28 cellular contexts compared by ENCODE assay signal in the genomic region with DNA sequence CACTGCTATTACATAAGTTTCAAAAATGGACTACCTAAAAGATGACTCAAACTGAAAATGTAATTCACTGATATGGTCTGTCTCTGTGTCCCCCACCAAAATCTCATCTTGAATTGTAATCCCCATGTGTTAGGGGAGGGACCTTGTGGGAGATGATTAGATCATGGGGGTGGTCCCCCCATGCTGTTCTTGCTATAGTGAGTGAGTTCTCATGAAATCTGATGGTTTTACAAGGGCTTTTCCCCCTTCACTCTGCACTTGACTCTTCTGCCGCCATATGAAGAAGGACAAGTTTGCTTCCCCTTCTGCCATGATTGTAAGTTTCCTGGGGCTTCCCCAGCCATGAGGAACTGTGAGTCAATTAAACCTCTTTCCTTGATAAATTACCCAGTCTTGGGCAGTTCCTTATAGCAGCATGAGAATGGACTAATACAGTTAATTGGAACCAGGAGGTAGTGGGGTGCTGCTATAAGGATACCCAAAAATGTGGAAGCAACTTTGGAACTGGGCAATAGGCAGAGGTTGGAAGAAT.
A peak's percentile ranks its signal among the peaks of the same experiment; 100 is the strongest.
DNase-seq lines count a peak whose midpoint lies in the region; ATAC-seq, FAIRE-seq and TF ChIP-seq lines count a peak whose summit lies in the region.
"Had no signal": no experiment of that assay in that cellular context is flagged by ENCODE, and none has a peak within 500 bp of the region (broad histone marks: within the 10 kb centered on the region; RNA-seq: fewer than 3 reads in every experiment).

No MANE protein-coding gene starts in this region.

- intact Hi-C loops in HepG2 (cut with micrococcal nuclease; ENCODE audit: unreplicated experiment), result loop anchor here (10.0 kb wide), 1 partner anchor 299 kb away; no protein-coding TSS in a partner anchor
- intact Hi-C loops in right lobe of liver (cut with DNase I), result no loop called here

- no TSS peak for BruUV-seq in HepG2 (replicated peaks; lab: Mats Ljungman, UMichigan)

- peak overlapping the region; percentile 100 for H3K27ac ChIP-seq in HepG2 (ENCODE audit: extremely low read length, insufficient read depth, low read length)
- H3K27ac ChIP-seq in right lobe of liver, result no peak overlapping the region
- H3K27ac ChIP-seq in neutrophil, result peak overlapping the region; percentile 19
- H3K27ac ChIP-seq: A549 had no signal

- POLR2A ChIA-PET in HepG2 (lab: Yijun Ruan, JAX), result interaction anchor here (4.4 to 4.8 kb wide), 2 partner anchors 14 to 89 kb away, joined by 34 to 56 read pairs; no protein-coding TSS in a partner anchor

- peaks cover 27% of the 10 kb centered on the region for H3K4me1 Mint-ChIP-seq in activated T-helper 17 cell treated with anti-CD3 and anti-CD28 coated beads, Interleukin-2, amount 50 U/mL, for 72 hours

- H3K36me3 ChIP-seq in HepG2 (replicated peaks in 1 of 2; ENCODE audit: control insufficient read depth in 1 of 2, insufficient read depth in 2 of 2, low read length in 2 of 2) (no peaks in the 10 kb centered on the region), right lobe of liver (no peaks in the 10 kb centered on the region), neutrophil (no peaks in the 10 kb centered on the region)
- H3K36me3 ChIP-seq: BE2C, HAP-1 had no signal

- CTCF ChIA-PET in HepG2 (lab: Yijun Ruan, JAX; ENCODE audit: low intra/inter-chr PET ratio, low total read pairs), result no interaction called here

- FAIRE-seq in HepG2 (lab: Jason Lieb, UNC), result no peak
- FAIRE-seq: A549, D721Med, GM12891, GM18507, H54 had no signal

- no peak overlapping the region for H3K4me2 ChIP-seq in HepG2 (ENCODE audit: low read depth, low read length)
- H3K4me2 ChIP-seq: A549 had no signal

- H3K9me3 Mint-ChIP-seq in activated T-helper 17 cell treated with anti-CD3 and anti-CD28 coated beads, Interleukin-2, amount 50 U/mL, for 72 hours, result peaks cover 7% of the 10 kb centered on the region

- H3K27me3 ChIP-seq in HepG2 (ENCODE audit: control insufficient read depth in 1 of 2, insufficient read depth in 2 of 2, low read length in 2 of 2), result no peaks in the 10 kb centered on the region
- H3K27me3 ChIP-seq in right lobe of liver, result no peaks in the 10 kb centered on the region
- no peaks in the 10 kb centered on the region for H3K27me3 ChIP-seq in neutrophil
- H3K27me3 ChIP-seq: BE2C; BLaER1 treated with 17β-estradiol and CSF1 and Interleukin-3, amounts not matched to agents 10 nM and 100 nM had no signal

- no peak overlapping the region for H3K4me3 ChIP-seq in HepG2 (replicated peaks in 1 of 3; ENCODE audit: insufficient read depth in 1 of 3, low read depth in 2 of 3, low read length in 3 of 3)
- no peak overlapping the region for H3K4me3 ChIP-seq in right lobe of liver
- no peak overlapping the region for H3K4me3 ChIP-seq in neutrophil (ENCODE audit: low read depth in 1 of 2, low read length in 1 of 2)
- H3K4me3 ChIP-seq: A549, HAP-1 had no signal

- no peaks in the 10 kb centered on the region for H3K36me3 Mint-ChIP-seq in activated T-helper 17 cell treated with anti-CD3 and anti-CD28 coated beads, Interleukin-2, amount 50 U/mL, for 72 hours (ENCODE audit: low read depth)

- H4K20me1 ChIP-seq in HepG2 (ENCODE audit: insufficient read depth, low read length), result no peaks in the 10 kb centered on the region
- H4K20me1 ChIP-seq: BLaER1 treated with 17β-estradiol and CSF1 and Interleukin-3, amounts not matched to agents 10 nM and 100 nM had no signal

- no peak for ATAC-seq in HepG2
- no peak for ATAC-seq in right lobe of liver
- peak; percentile 18 for ATAC-seq in activated T-helper 17 cell treated with anti-CD3 and anti-CD28 coated beads, Interleukin-2, amount 50 U/mL, for 72 hours (replicated peaks)
- ATAC-seq in HG02678 (IDR thresholded peaks at IDR 0.05; ENCODE audit: unreplicated experiment), result no peak
- ATAC-seq in GM21367 (IDR thresholded peaks at IDR 0.05; ENCODE audit: unreplicated experiment), result no peak
- ATAC-seq: A549; CD8-positive, alpha-beta T cell had no signal

- no peak overlapping the region for H2AFZ ChIP-seq in HepG2 (ENCODE audit: low read length)

- peaks cover 24% of the 10 kb centered on the region for H3K9me3 ChIP-seq in HepG2 (ENCODE audit: low read length)
- no peaks in the 10 kb centered on the region for H3K9me3 ChIP-seq in right lobe of liver
- H3K9me3 ChIP-seq in neutrophil, result no peaks in the 10 kb centered on the region
- H3K9me3 ChIP-seq: BE2C had no signal

- no peak overlapping the region for H3K4me3 Mint-ChIP-seq in activated T-helper 17 cell treated with anti-CD3 and anti-CD28 coated beads, Interleukin-2, amount 50 U/mL, for 72 hours
- H3K4me3 Mint-ChIP-seq: CD4-positive, CD25-positive, alpha-beta regulatory T cell; CD8-positive, alpha-beta T cell; HFFc6 had no signal

- H3K27ac Mint-ChIP-seq in activated T-helper 17 cell treated with anti-CD3 and anti-CD28 coated beads, Interleukin-2, amount 50 U/mL, for 72 hours, result no peak overlapping the region
- H3K27ac Mint-ChIP-seq: CD4-positive, CD25-positive, alpha-beta regulatory T cell; CD8-positive, alpha-beta T cell; HFFc6 had no signal

- in situ Hi-C loops in HepG2 (cut with HindIII; ENCODE audit: extremely low pct_ligation_motif_present, low pct_unique_long_range_greater_than_20kb), result no loop called here

- H3K27me3 Mint-ChIP-seq in activated T-helper 17 cell treated with anti-CD3 and anti-CD28 coated beads, Interleukin-2, amount 50 U/mL, for 72 hours, result no peaks in the 10 kb centered on the region
- H3K27me3 Mint-ChIP-seq: CD4-positive, CD25-positive, alpha-beta regulatory T cell had no signal

- no peak for TF ChIP-seq CTCF in HepG2 (CRISPR knock-in tag; IDR thresholded peaks at IDR 0.05)
- no peak for TF ChIP-seq CTCF in right lobe of liver (IDR thresholded peaks at IDR 0.05)
- TF ChIP-seq CTCF in neutrophil (IDR thresholded peaks at IDR 0.05), result no peak

- DNase-seq in HepG2 (ENCODE audit: low spot score), result no peak
- no peak for DNase-seq in right lobe of liver
- DNase-seq in CD1c-positive myeloid dendritic cell (ENCODE audit: extremely low spot score), result peak; percentile 78
- no peak for DNase-seq in HUDEP-2 (lab: John Stamatoyannopoulos, UW; ENCODE audit: unreplicated experiment in 76 of 76)
- DNase-seq: 8988T; ACHN; AML-193; BE2C; Caco-2; CD4-positive, CD25-positive, alpha-beta regulatory T cell; CD8-positive, alpha-beta T cell; DMS 273 treated with DMSO at 0.1 percent for 48 hours; DMS79; EL; GDM1; GOT3; HFFc6 had no signal

- TF ChIP-seq EP300 in HepG2 (IDR thresholded peaks at IDR 0.05; ENCODE audit: low read depth in 2 of 2, low read length in 2 of 2), result no peak
- TF ChIP-seq EP300 in HepG2 (CRISPR knock-in tag; IDR thresholded peaks at IDR 0.05; ENCODE audit: borderline replicate concordance), result no peak

- no peak for TF ChIP-seq RAD21 in HepG2 (CRISPR knock-in tag; IDR thresholded peaks at IDR 0.05)

- H3K4me1 ChIP-seq in HepG2 (ENCODE audit: insufficient read depth, low read length), result peaks cover 63% of the 10 kb centered on the region
- peaks cover 0 to 38% (median 20%) of the 10 kb centered on the region in 4 donors for H3K4me1 ChIP-seq in right lobe of liver
- peaks cover 38 to 39% of the 10 kb centered on the region in 2 experiments for H3K4me1 ChIP-seq in neutrophil (ENCODE audit: control insufficient read depth in 1 of 2, insufficient read depth in 1 of 2, low read depth in 1 of 2, low read length in 1 of 2)
- H3K4me1 ChIP-seq: BE2C, HAP-1 had no signal

- TF ChIP-seq POLR2A in HepG2 (IDR thresholded peaks at IDR 0.05; ENCODE audit: insufficient read depth in 1 of 2, low read depth in 2 of 2, low read length in 2 of 2) (no peak), right lobe of liver (IDR thresholded peaks at IDR 0.05) (no peak)

- no peak overlapping the region for H3K9ac ChIP-seq in HepG2 (ENCODE audit: insufficient read depth, low read depth, low read length)
- H3K9ac ChIP-seq: BLaER1 treated with 17β-estradiol and CSF1 and Interleukin-3, amounts not matched to agents 10 nM and 100 nM had no signal

- no peaks in the 10 kb centered on the region for H3K79me2 ChIP-seq in HepG2 (ENCODE audit: insufficient read depth, low read length)

- 100% methylated on average over 1 of the region's 1 CpG for WGBS in HepG2 (ENCODE audit: low lambda C conversion rate)
- WGBS in right lobe of liver (ENCODE audit: insufficient coverage, low coverage, low lambda C conversion rate, missing lambda C conversion rate), result 67% methylated on average over 1 of the region's 1 CpG

TF ChIP-seq in HepG2, 621 proteins besides CTCF, POLR2A, EP300 and RAD21:
- TF ChIP-seq ZNF605 (CRISPR knock-in tag; IDR thresholded peaks at IDR 0.05), result 0 out of 2 replicates have a peak, but pooled peaks have one; percentile 21
- no peak for TF ChIP-seq GATAD1 (CRISPR knock-in tag; IDR thresholded peaks at IDR 0.05)
TF ChIP-seq in HepG2: peak in this region for 1.

Comparison
In these comparisons a context has a peak if more than half of its experiments do, and no peak if none do; other contexts are left out.
1. H3K27ac ChIP-seq: peak in HepG2 (single experiment) and neutrophil (single experiment); none in right lobe of liver (0 of 3).